Comparison of ENCODE assay signal across 1 cellular context in genomic region chr10:71868192-71868697, GRCh38.
TF ChIP-seq lines count a peak whose summit lies in the region.

No MANE protein-coding gene starts in this region.

TF ChIP-seq in K562, 482 proteins besides CTCF, POLR2A, EP300 and RAD21 (continued from another document):
- TF ChIP-seq HMG20B (CRISPR knock-in tag; IDR thresholded peaks at IDR 0.05), result no peak
- peak; percentile 82 for TF ChIP-seq ZNF583 (CRISPR knock-in tag; IDR thresholded peaks at IDR 0.05)
- TF ChIP-seq MTF1 (CRISPR knock-in tag; IDR thresholded peaks at IDR 0.05; ENCODE audit: borderline replicate concordance), result no peak
